Comparison of ENCODE assay signal across 17 cellular contexts in genomic region chr5:67043789-67044511, GRCh38.
DNase-seq lines count a peak whose midpoint lies in the region; ATAC-seq, FAIRE-seq and TF ChIP-seq lines count a peak whose summit lies in the region.
"Had no signal": no experiment of that assay in that cellular context is flagged by ENCODE, and none has a peak within 500 bp of the region (broad histone marks: within the 10 kb centered on the region; RNA-seq: fewer than 3 reads in every experiment).

No MANE protein-coding gene starts in this region.

- no peak overlapping the region for H3K4me2 ChIP-seq in A549
- H3K4me2 ChIP-seq: BLaER1 had no signal

- H3K4me3 ChIP-seq in heart left ventricle (no peak overlapping the region), A549 (no peak overlapping the region), small intestine (ENCODE audit: low read depth in 1 of 2, low read length in 2 of 2) (no peak overlapping the region)
- H3K4me3 ChIP-seq: BLaER1 had no signal

- TF ChIP-seq POLR2A in heart left ventricle (IDR thresholded peaks at IDR 0.05) (no peak), A549 (IDR thresholded peaks at IDR 0.05; ENCODE audit: low read length) (no peak)

- H3K9me3 ChIP-seq in heart left ventricle (no peaks in the 10 kb centered on the region), A549 (no peaks in the 10 kb centered on the region), small intestine (ENCODE audit: control insufficient read depth, low read depth) (no peaks in the 10 kb centered on the region)
- H3K9me3 ChIP-seq: BLaER1 had no signal

- no peak for TF ChIP-seq EP300 in A549 (IDR thresholded peaks at IDR 0.05)

- TF ChIP-seq RAD21 in A549 (conservative IDR thresholded peaks at IDR 0.05 in 1 of 2, IDR thresholded peaks at IDR 0.05 in 1 of 2), result no peak

- intact Hi-C loops in heart left ventricle (cut with DNase I) (loop anchor here in 2 of 10 donors (5.0 kb wide), 1 partner anchor 37 kb away; no protein-coding TSS in a partner anchor), Right ventricle myocardium inferior (cut with DNase I) (no loop called here)

- H3K27me3 ChIP-seq in heart left ventricle (no peaks in the 10 kb centered on the region), small intestine (ENCODE audit: control insufficient read depth in 2 of 2, insufficient read depth in 2 of 2, low read length in 2 of 2) (no peaks in the 10 kb centered on the region)
- H3K27me3 ChIP-seq: BLaER1 had no signal

- POLR2A ChIA-PET in A549 (lab: Yijun Ruan, JAX), result no interaction called here

- ATAC-seq in heart left ventricle (peak in 3 of 4 donors; percentile 6 to 31 (median 16)), Right ventricle myocardium inferior (no peak), A549 (no peak), left lobe of liver (peak; percentile 86), HG02642 (IDR thresholded peaks at IDR 0.05; ENCODE audit: poor library complexity, unreplicated experiment) (no peak)

- 68 to 79% (median 76%) methylated on average over 3 of the region's 3 CpGs for WGBS in heart left ventricle, 4 donors
- 98% methylated on average over 3 of the region's 3 CpGs for WGBS in A549 (ENCODE audit: missing lambda C conversion rate)
- WGBS in small intestine, 3 donors, result 39 to 76% (median 57%) methylated on average over 3 of the region's 3 CpGs

- TF ChIP-seq CTCF in heart left ventricle (IDR thresholded peaks at IDR 0.05) (no peak), A549 (IDR thresholded peaks at IDR 0.05) (no peak)

- no peak for FAIRE-seq in A549 (lab: Jason Lieb, UNC)
- FAIRE-seq in small intestine (lab: Jason Lieb, UNC), result no peak
- FAIRE-seq: H1 had no signal

- DNase-seq in heart left ventricle (no peak), Right ventricle myocardium inferior (ENCODE audit: missing footprints) (no peak), A549 (ENCODE audit: low read depth in 1 of 2, low spot score in 1 of 2) (no peak), left lobe of liver (ENCODE audit: low spot score) (peak; percentile 73), small intestine (peak; percentile 81)
- no peak for DNase-seq in activated CD8-positive, alpha-beta memory T cell treated with anti-CD3 and anti-CD28 coated beads, Interleukin-2, amount 50 U/mL, for 48 hours
- DNase-seq: AML-193; Calu3; CD8-positive, alpha-beta memory T cell; DMS 273 treated with DMSO at 0.1 percent for 48 hours; HCEC 1CT; HFFc6 had no signal

- CTCF ChIA-PET in A549 (lab: Yijun Ruan, JAX), result interaction anchor here (1.1 kb wide), 1 partner anchor 11 kb away, joined by 3 read pairs; no protein-coding TSS in a partner anchor

- H3K27ac ChIP-seq in heart left ventricle (peak overlapping the region in 7 of 12 donors; percentile 15 to 60 (median 42)), A549 (no peak overlapping the region), small intestine (ENCODE audit: low read depth in 1 of 2, low read length in 1 of 2) (peak overlapping the region in 1 of 2 donors; percentile 64)
- H3K27ac ChIP-seq: 22Rv1, BLaER1, HL-60 had no signal

- H3K36me3 ChIP-seq in heart left ventricle (no peaks in the 10 kb centered on the region), small intestine (ENCODE audit: control insufficient read depth in 2 of 2, insufficient read depth in 2 of 2, low read length in 2 of 2) (no peaks in the 10 kb centered on the region)
- H3K36me3 ChIP-seq: BLaER1 had no signal

- peaks cover 13 to 81% (median 54%) of the 10 kb centered on the region in 12 donors for H3K4me1 ChIP-seq in heart left ventricle
- H3K4me1 ChIP-seq in A549, result no peaks in the 10 kb centered on the region
- H3K4me1 ChIP-seq in small intestine (ENCODE audit: control insufficient read depth in 2 of 2, insufficient read depth in 1 of 2, low read depth in 1 of 2, low read length in 1 of 2), result peaks cover 5 to 10% of the 10 kb centered on the region in 2 donors

TF ChIP-seq in A549, 52 proteins besides CTCF, POLR2A, EP300 and RAD21:
- no peak for TF ChIP-seq FOSL2 (IDR thresholded peaks at IDR 0.05)
- TF ChIP-seq FOSL2 (CRISPR knock-in tag; IDR thresholded peaks at IDR 0.05), result 0 out of 2 replicates have a peak, but pooled peaks have one; percentile 6
- TF ChIP-seq, protein P1, sequence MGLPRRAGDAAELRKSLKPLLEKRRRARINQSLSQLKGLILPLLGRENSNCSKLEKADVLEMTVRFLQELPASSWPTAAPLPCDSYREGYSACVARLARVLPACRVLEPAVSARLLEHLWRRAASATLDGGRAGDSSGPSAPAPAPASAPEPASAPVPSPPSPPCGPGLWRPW (IDR thresholded peaks at IDR 0.05), result no peak

Comparison
In these comparisons a context has a peak if more than half of its experiments do, and no peak if none do; other contexts are left out.
1. ATAC-seq: peak in heart left ventricle (3 of 4) and left lobe of liver (single experiment); none in Right ventricle myocardium inferior (single experiment), A549 (0 of 2) and HG02642 (single experiment).
2. DNase-seq: peak in left lobe of liver (single experiment) and small intestine (single experiment); none in heart left ventricle (0 of 5), Right ventricle myocardium inferior (single experiment), A549 (0 of 2) and activated CD8-positive, alpha-beta memory T cell treated with anti-CD3 and anti-CD28 coated beads, Interleukin-2, amount 50 U/mL, for 48 hours (single experiment).
3. H3K27ac ChIP-seq: peak in heart left ventricle (7 of 12); none in A549 (0 of 2).